Comparison of ENCODE assay signal across 3 cellular contexts in the genomic region with DNA sequence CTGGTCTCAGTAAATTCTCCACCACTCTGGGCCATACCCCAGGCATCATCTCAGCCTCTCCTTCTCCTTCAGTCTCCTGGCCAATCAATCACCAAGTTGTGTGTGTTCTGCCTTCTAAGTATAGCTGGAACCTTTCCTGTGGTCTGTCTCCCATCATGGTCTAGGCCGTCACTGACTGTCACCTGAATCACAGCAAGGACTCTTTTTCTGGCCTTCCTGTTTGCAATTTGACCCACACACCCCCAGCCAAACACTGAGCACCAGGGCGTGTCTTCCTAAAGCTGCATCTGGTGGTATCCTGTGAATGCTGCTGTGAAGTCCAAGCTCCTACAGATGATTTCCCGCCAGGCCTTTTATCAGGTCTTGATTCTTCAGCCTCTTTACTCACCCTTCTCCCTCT.
TF ChIP-seq lines count a peak whose summit lies in the region.

No MANE protein-coding gene starts in this region.

TF ChIP-seq in HCT116, 20 proteins besides CTCF, POLR2A, EP300 and RAD21:
- no peak for TF ChIP-seq FOSL1 (IDR thresholded peaks at IDR 0.05; ENCODE audit: low read depth)
- TF ChIP-seq EZH2 (IDR thresholded peaks at IDR 0.05) = no peak
- no peak for TF ChIP-seq CBX3 (IDR thresholded peaks at IDR 0.05; ENCODE audit: low read depth)
- TF ChIP-seq, protein P1, sequence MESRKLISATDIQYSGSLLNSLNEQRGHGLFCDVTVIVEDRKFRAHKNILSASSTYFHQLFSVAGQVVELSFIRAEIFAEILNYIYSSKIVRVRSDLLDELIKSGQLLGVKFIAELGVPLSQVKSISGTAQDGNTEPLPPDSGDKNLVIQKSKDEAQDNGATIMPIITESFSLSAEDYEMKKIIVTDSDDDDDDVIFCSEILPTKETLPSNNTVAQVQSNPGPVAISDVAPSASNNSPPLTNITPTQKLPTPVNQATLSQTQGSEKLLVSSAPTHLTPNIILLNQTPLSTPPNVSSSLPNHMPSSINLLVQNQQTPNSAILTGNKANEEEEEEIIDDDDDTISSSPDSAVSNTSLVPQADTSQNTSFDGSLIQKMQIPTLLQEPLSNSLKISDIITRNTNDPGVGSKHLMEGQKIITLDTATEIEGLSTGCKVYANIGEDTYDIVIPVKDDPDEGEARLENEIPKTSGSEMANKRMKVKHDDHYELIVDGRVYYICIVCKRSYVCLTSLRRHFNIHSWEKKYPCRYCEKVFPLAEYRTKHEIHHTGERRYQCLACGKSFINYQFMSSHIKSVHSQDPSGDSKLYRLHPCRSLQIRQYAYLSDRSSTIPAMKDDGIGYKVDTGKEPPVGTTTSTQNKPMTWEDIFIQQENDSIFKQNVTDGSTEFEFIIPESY (IDR thresholded peaks at IDR 0.05; ENCODE audit: extremely low read depth, insufficient replicate concordance, low read length) = no peak
- no peak for TF ChIP-seq ZNF274 (IDR thresholded peaks at IDR 0.05; ENCODE audit: low read depth, low read length)

TF ChIP-seq in H1, 55 proteins besides CTCF, POLR2A, EP300 and RAD21:
- TF ChIP-seq CBX8 (IDR thresholded peaks at IDR 0.05; ENCODE audit: borderline replicate concordance, low read depth, low read length) = no peak
- no peak for TF ChIP-seq SAP30 (IDR thresholded peaks at IDR 0.05; ENCODE audit: insufficient read depth, insufficient replicate concordance, low read length)
- no peak for TF ChIP-seq POLR2AphosphoS5 (IDR thresholded peaks at IDR 0.05; ENCODE audit: low read depth, low read length)
- no peak for TF ChIP-seq CREB1 (IDR thresholded peaks at IDR 0.05)
- no peak for TF ChIP-seq BRCA1 (IDR thresholded peaks at IDR 0.05; ENCODE audit: low read depth, low read length)
- TF ChIP-seq EZH2 (IDR thresholded peaks at IDR 0.05; ENCODE audit: low read depth, low read length, severe bottlenecking) = no peak
- no peak for TF ChIP-seq CHD2 (IDR thresholded peaks at IDR 0.05; ENCODE audit: low read length)
- TF ChIP-seq SIX5 (IDR thresholded peaks at IDR 0.05; ENCODE audit: low read depth, low read length) = no peak

TF ChIP-seq in WTC11, 78 proteins besides CTCF, POLR2A, EP300 and RAD21:
- TF ChIP-seq, protein P2, sequence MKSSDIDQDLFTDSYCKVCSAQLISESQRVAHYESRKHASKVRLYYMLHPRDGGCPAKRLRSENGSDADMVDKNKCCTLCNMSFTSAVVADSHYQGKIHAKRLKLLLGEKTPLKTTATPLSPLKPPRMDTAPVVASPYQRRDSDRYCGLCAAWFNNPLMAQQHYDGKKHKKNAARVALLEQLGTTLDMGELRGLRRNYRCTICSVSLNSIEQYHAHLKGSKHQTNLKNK (CRISPR knock-in tag; IDR thresholded peaks at IDR 0.05) = no peak
- TF ChIP-seq NFATC4 (CRISPR knock-in tag; IDR thresholded peaks at IDR 0.05) (no peak), ZNF423 (CRISPR knock-in tag; IDR thresholded peaks at IDR 0.05) (no peak), ZNF396 (CRISPR knock-in tag; IDR thresholded peaks at IDR 0.05; ENCODE audit: borderline replicate concordance) (no peak), NR2C2 (CRISPR knock-in tag; IDR thresholded peaks at IDR 0.05) (no peak)
- TF ChIP-seq, protein P3, sequence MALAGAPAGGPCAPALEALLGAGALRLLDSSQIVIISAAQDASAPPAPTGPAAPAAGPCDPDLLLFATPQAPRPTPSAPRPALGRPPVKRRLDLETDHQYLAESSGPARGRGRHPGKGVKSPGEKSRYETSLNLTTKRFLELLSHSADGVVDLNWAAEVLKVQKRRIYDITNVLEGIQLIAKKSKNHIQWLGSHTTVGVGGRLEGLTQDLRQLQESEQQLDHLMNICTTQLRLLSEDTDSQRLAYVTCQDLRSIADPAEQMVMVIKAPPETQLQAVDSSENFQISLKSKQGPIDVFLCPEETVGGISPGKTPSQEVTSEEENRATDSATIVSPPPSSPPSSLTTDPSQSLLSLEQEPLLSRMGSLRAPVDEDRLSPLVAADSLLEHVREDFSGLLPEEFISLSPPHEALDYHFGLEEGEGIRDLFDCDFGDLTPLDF (CRISPR knock-in tag; IDR thresholded peaks at IDR 0.05) = no peak
- TF ChIP-seq, protein P4, sequence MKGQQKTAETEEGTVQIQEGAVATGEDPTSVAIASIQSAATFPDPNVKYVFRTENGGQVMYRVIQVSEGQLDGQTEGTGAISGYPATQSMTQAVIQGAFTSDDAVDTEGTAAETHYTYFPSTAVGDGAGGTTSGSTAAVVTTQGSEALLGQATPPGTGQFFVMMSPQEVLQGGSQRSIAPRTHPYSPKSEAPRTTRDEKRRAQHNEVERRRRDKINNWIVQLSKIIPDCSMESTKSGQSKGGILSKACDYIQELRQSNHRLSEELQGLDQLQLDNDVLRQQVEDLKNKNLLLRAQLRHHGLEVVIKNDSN (CRISPR knock-in tag; IDR thresholded peaks at IDR 0.05) = no peak
- TF ChIP-seq, protein P5, sequence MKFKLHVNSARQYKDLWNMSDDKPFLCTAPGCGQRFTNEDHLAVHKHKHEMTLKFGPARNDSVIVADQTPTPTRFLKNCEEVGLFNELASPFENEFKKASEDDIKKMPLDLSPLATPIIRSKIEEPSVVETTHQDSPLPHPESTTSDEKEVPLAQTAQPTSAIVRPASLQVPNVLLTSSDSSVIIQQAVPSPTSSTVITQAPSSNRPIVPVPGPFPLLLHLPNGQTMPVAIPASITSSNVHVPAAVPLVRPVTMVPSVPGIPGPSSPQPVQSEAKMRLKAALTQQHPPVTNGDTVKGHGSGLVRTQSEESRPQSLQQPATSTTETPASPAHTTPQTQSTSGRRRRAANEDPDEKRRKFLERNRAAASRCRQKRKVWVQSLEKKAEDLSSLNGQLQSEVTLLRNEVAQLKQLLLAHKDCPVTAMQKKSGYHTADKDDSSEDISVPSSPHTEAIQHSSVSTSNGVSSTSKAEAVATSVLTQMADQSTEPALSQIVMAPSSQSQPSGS (CRISPR knock-in tag; IDR thresholded peaks at IDR 0.05; ENCODE audit: borderline replicate concordance, low read depth) = no peak
